In genomic region chr1:145824499-145824842, GRCh38 we compare ENCODE assay signal across 8 cellular contexts. TPM values are rescaled to one million over a fixed set of nuclear protein-coding genes. Genes with fewer than 3 reads are reported as not detected.
DNase-seq lines count a peak whose midpoint lies in the region; ATAC-seq, FAIRE-seq and TF ChIP-seq lines count a peak whose summit lies in the region.

No MANE protein-coding gene starts in this region.

- no peaks in the 10 kb centered on the region for H3K9me3 Mint-ChIP-seq in activated naive CD4-positive, alpha-beta T cell treated with anti-CD3 and anti-CD28 coated beads, Interleukin-2, amount 50 U/mL, for 72 hours

- no peaks in the 10 kb centered on the region for H3K9me1 ChIP-seq in keratinocyte (ENCODE audit: control insufficient read depth, extremely low read depth, insufficient read depth, low read length)

- peaks cover 19 to 30% of the 10 kb centered on the region in 2 donors for H3K36me3 Mint-ChIP-seq in activated naive CD4-positive, alpha-beta T cell treated with anti-CD3 and anti-CD28 coated beads, Interleukin-2, amount 50 U/mL, for 72 hours

- TF ChIP-seq CTCF in keratinocyte (optimal IDR thresholded peaks at IDR 0.05 in 1 of 3, IDR thresholded peaks at IDR 0.05 in 1 of 3, conservative IDR thresholded peaks at IDR 0.05 in 1 of 3; ENCODE audit: extremely low read depth in 1 of 3, insufficient read depth in 2 of 3, low read length in 3 of 3), result no peak

- H3K9ac ChIP-seq in keratinocyte (ENCODE audit: control insufficient read depth, extremely low read depth, insufficient read depth, low read length), result peak overlapping the region; percentile 98
- H3K9ac ChIP-seq in subcutaneous abdominal adipose tissue (ENCODE audit: low read length in 5 of 5), result peak overlapping the region; percentile 93 to 98 (median 95)

- H3K9me3 ChIP-seq in keratinocyte (ENCODE audit: control insufficient read depth, low read depth, low read length) (no peaks in the 10 kb centered on the region), subcutaneous abdominal adipose tissue (ENCODE audit: control insufficient read depth in 5 of 5, low read length in 5 of 5) (no peaks in the 10 kb centered on the region)

- H4K20me1 ChIP-seq in keratinocyte (ENCODE audit: control insufficient read depth, extremely low read depth, insufficient read depth, low read length), result no peaks in the 10 kb centered on the region

- H3K4me1 ChIP-seq in keratinocyte (ENCODE audit: control insufficient read depth, extremely low read depth, insufficient read depth, low read length) (peaks cover 5% of the 10 kb centered on the region), subcutaneous abdominal adipose tissue (ENCODE audit: control insufficient read depth in 5 of 5, insufficient read depth in 5 of 5, low read length in 5 of 5) (peaks cover 0 to 17% (median 15%) of the 10 kb centered on the region in 5 donors)

- peak overlapping the region; percentile 97 to 99 for H3K27ac Mint-ChIP-seq in activated naive CD4-positive, alpha-beta T cell treated with anti-CD3 and anti-CD28 coated beads, Interleukin-2, amount 50 U/mL, for 72 hours

- H3K4me3 ChIP-seq in keratinocyte (ENCODE audit: control insufficient read depth in 2 of 3, extremely low read depth in 1 of 3, insufficient read depth in 2 of 3, low read depth in 1 of 3, low read length in 3 of 3) (peak overlapping the region; percentile 84 to 99 (median 96)), subcutaneous abdominal adipose tissue (ENCODE audit: low read depth in 1 of 5, low read length in 5 of 5) (peak overlapping the region; percentile 86 to 98 (median 97))

- H3K36me3 ChIP-seq in keratinocyte (ENCODE audit: control insufficient read depth in 2 of 2, extremely low read depth in 1 of 2, insufficient read depth in 2 of 2, low read length in 2 of 2) (peaks cover 13 to 26% of the 10 kb centered on the region in 2 experiments), subcutaneous abdominal adipose tissue (ENCODE audit: control insufficient read depth in 5 of 5, insufficient read depth in 5 of 5, low read length in 5 of 5) (peaks cover 20 to 33% (median 29%) of the 10 kb centered on the region in 5 donors)

- H2AFZ ChIP-seq in keratinocyte (ENCODE audit: control insufficient read depth, low read length), result peak overlapping the region; percentile 98

- peak overlapping the region; percentile 93 for H3K27ac ChIP-seq in keratinocyte (ENCODE audit: control insufficient read depth, insufficient read depth, low read length)
- H3K27ac ChIP-seq in subcutaneous abdominal adipose tissue (ENCODE audit: low read depth, low read length), result peak overlapping the region; percentile 86

- DNase-seq in NCI-H2171 treated with DMSO at 0.1 percent for 48 hours (lab: John Stamatoyannopoulos, UW) (peak; percentile 28), NCI-H2171 (lab: John Stamatoyannopoulos, UW) (no peak), keratinocyte (ENCODE audit: low read depth, low spot score) (no peak), AG20443 (ENCODE audit: low spot score) (no peak), COR-L47 (lab: John Stamatoyannopoulos, UW) (no peak), NCI-H2227 treated with DMSO at 0.1 percent for 48 hours (lab: John Stamatoyannopoulos, UW) (no peak)
- DNase-seq in activated naive CD4-positive, alpha-beta T cell treated with anti-CD3 and anti-CD28 coated beads, Interleukin-2, amount 50 U/mL, for 72 hours (ENCODE audit: low spot score in 2 of 2), result no peak

- no peaks in the 10 kb centered on the region for H3K27me3 ChIP-seq in keratinocyte (ENCODE audit: control insufficient read depth, extremely low read depth, insufficient read depth, low read length)
- no peaks in the 10 kb centered on the region for H3K27me3 ChIP-seq in subcutaneous abdominal adipose tissue (ENCODE audit: control insufficient read depth in 5 of 5, insufficient read depth in 4 of 5, low read length in 5 of 5)

- H3K79me2 ChIP-seq in keratinocyte (ENCODE audit: control insufficient read depth, insufficient read depth, low read length), result peaks cover 23% of the 10 kb centered on the region

- peak overlapping the region; percentile 99 for H3K4me2 ChIP-seq in keratinocyte (ENCODE audit: control insufficient read depth, extremely low read depth, insufficient read depth, low read depth, low read length)

- no peak for FAIRE-seq in keratinocyte (lab: Jason Lieb, UNC)

- no peak for ATAC-seq in activated naive CD4-positive, alpha-beta T cell treated with anti-CD3 and anti-CD28 coated beads, Interleukin-2, amount 50 U/mL, for 72 hours

- dilution Hi-C loops in keratinocyte (cut with MboI; ENCODE audit: extremely low pct_ligation_motif_present, low sequenced_read_pairs), result no loop called here

RNA-seq across cellular contexts. Expression of gene POLR3C, which starts 0.5 kb away (rescaled TPM):
- 10 to 100 TPM; 15.1 to 26.2 TPM for total RNA-seq in activated naive CD4-positive, alpha-beta T cell treated with anti-CD3 and anti-CD28 coated beads, Interleukin-2, amount 50 U/mL, for 72 hours
- 33.9 to 44.4 TPM (median 34.4 TPM) in 3 replicates for polyA plus RNA-seq in keratinocyte
- 24.2 TPM for polyA plus RNA-seq in keratinocyte (2011; ENCODE audit: low read depth)
- 29.2 and 35.5 TPM in 2 replicates for polyA plus RNA-seq in keratinocyte (2011; cell fraction: cytosol; rRNA removed)
- 41.4 and 44.7 TPM in 2 replicates for polyA plus RNA-seq in keratinocyte (2011; cell fraction: nucleus; rRNA removed)
- polyA plus RNA-seq in keratinocyte (2012; ENCODE audit: low replicate concordance), result 17.8 and 24.1 TPM in 2 replicates
- 20.3 to 49.4 TPM (median 46.9 TPM) in 3 replicates for polyA minus RNA-seq in keratinocyte
- polyA minus RNA-seq in keratinocyte (2011; cell fraction: cytosol; rRNA and poly(A)+ RNA removed), result 24.4 TPM
- 17.8 and 28.3 TPM in 2 replicates for polyA minus RNA-seq in keratinocyte (2011; cell fraction: nucleus; rRNA and poly(A)+ RNA removed)

RNA-seq across cellular contexts. Expression of gene RNF115, which starts 0.6 kb away (rescaled TPM):
- 10 to 100 TPM; 10.7 to 12.6 TPM for total RNA-seq in activated naive CD4-positive, alpha-beta T cell treated with anti-CD3 and anti-CD28 coated beads, Interleukin-2, amount 50 U/mL, for 72 hours
- polyA plus RNA-seq in keratinocyte, result 7.4 to 10.1 TPM (median 7.4 TPM) in 3 replicates
- polyA plus RNA-seq in keratinocyte (2011; ENCODE audit: low read depth), result 5.6 TPM
- polyA plus RNA-seq in keratinocyte (2011; cell fraction: cytosol; rRNA removed), result 4.8 and 10.4 TPM in 2 replicates
- 9.4 and 9.6 TPM in 2 replicates for polyA plus RNA-seq in keratinocyte (2011; cell fraction: nucleus; rRNA removed)
- polyA plus RNA-seq in keratinocyte (2012; ENCODE audit: low replicate concordance), result 5.4 and 6.1 TPM in 2 replicates
- 6.1 to 11.8 TPM (median 7.3 TPM) in 3 replicates for polyA minus RNA-seq in keratinocyte
- 2.5 TPM for polyA minus RNA-seq in keratinocyte (2011; cell fraction: cytosol; rRNA and poly(A)+ RNA removed)
- 5.1 and 11.7 TPM in 2 replicates for polyA minus RNA-seq in keratinocyte (2011; cell fraction: nucleus; rRNA and poly(A)+ RNA removed)

RNA-seq across cellular contexts. Expression of gene NUDT17, which starts 21.0 kb away (rescaled TPM):
- total RNA-seq in activated naive CD4-positive, alpha-beta T cell treated with anti-CD3 and anti-CD28 coated beads, Interleukin-2, amount 50 U/mL, for 72 hours, result 1 to 10 TPM; 2.6 to 3.9 TPM
- 1.3 to 1.6 TPM (median 1.3 TPM) in 3 replicates for polyA plus RNA-seq in keratinocyte
- 2.1 TPM for polyA plus RNA-seq in keratinocyte (2011; ENCODE audit: low read depth)
- polyA plus RNA-seq in keratinocyte (2011; cell fraction: cytosol; rRNA removed), result 1.1 TPM in 2 replicates
- 4.0 and 4.4 TPM in 2 replicates for polyA plus RNA-seq in keratinocyte (2011; cell fraction: nucleus; rRNA removed)
- 1.3 and 1.4 TPM in 2 replicates for polyA plus RNA-seq in keratinocyte (2012; ENCODE audit: low replicate concordance)
- 1.0 to 1.5 TPM (median 1.4 TPM) in 3 replicates for polyA minus RNA-seq in keratinocyte
- polyA minus RNA-seq in keratinocyte (2011; cell fraction: cytosol; rRNA and poly(A)+ RNA removed), result not detected
- 0.95 TPM in 1 of 2 replicates, not detected in the other for polyA minus RNA-seq in keratinocyte (2011; cell fraction: nucleus; rRNA and poly(A)+ RNA removed)

RNA-seq across cellular contexts. Expression of gene PIAS3, which starts 34.4 kb away (rescaled TPM):
- total RNA-seq in activated naive CD4-positive, alpha-beta T cell treated with anti-CD3 and anti-CD28 coated beads, Interleukin-2, amount 50 U/mL, for 72 hours, result 10 to 100 TPM; 28.6 to 33.5 TPM
- polyA plus RNA-seq in keratinocyte, result 26.9 to 29.7 TPM (median 27.6 TPM) in 3 replicates
- 9.8 TPM for polyA plus RNA-seq in keratinocyte (2011; ENCODE audit: low read depth)
- polyA plus RNA-seq in keratinocyte (2011; cell fraction: cytosol; rRNA removed), result 29.2 and 31.6 TPM in 2 replicates
- 101 and 127 TPM in 2 replicates for polyA plus RNA-seq in keratinocyte (2011; cell fraction: nucleus; rRNA removed)
- polyA plus RNA-seq in keratinocyte (2012; ENCODE audit: low replicate concordance), result 37.8 and 39.6 TPM in 2 replicates
- 24.6 to 52.5 TPM (median 28.8 TPM) in 3 replicates for polyA minus RNA-seq in keratinocyte
- polyA minus RNA-seq in keratinocyte (2011; cell fraction: cytosol; rRNA and poly(A)+ RNA removed), result 25.5 TPM
- polyA minus RNA-seq in keratinocyte (2011; cell fraction: nucleus; rRNA and poly(A)+ RNA removed), result 22.9 and 34.7 TPM in 2 replicates
